Comparison of ENCODE assay signal across 1 cellular context in genomic region chr20:33662172-33662571, GRCh38.
TF ChIP-seq lines count a peak whose summit lies in the region.

C20orf144 (plus strand) TSS chr20:33662327; CDS start chr20:33662346, 19 bp downstream.

TF ChIP-seq in GM23338, 12 proteins besides CTCF, POLR2A, EP300 and RAD21 (continued from another document):
- TF ChIP-seq ZNF462 (CRISPR knock-in tag; IDR thresholded peaks at IDR 0.05) (no peak), ZNF331 (CRISPR knock-in tag; IDR thresholded peaks at IDR 0.05; ENCODE audit: low read depth) (no peak), EZH2phosphoT487 (IDR thresholded peaks at IDR 0.05; ENCODE audit: unreplicated experiment) (no peak), ZNF114 (CRISPR knock-in tag; IDR thresholded peaks at IDR 0.05) (no peak), NANOG (IDR thresholded peaks at IDR 0.05; ENCODE audit: borderline replicate concordance) (no peak), STAT1 (IDR thresholded peaks at IDR 0.05; ENCODE audit: unreplicated experiment) (no peak)
